Comparison of ENCODE assay signal across 15 cellular contexts in the genomic region with DNA sequence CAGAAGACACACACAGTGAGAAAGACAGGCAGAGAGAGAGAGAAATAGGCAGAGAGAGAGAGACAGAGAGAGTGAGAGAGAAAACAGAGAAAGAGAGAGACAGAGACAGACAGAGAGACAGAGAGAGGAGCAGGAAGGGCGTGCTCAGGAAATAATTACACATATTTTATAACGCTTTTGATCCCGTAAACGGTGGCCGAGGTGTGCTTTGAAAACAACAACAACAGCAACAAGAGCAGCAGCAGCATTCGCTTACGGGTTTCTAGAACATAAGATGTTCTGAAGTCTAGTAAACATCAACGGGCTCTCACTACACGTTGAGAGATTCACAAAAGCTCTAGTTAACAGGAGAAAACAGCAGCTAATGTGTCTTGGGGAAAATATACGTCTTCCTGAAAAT.
A peak's percentile ranks its signal among the peaks of the same experiment; 100 is the strongest.
DNase-seq lines count a peak whose midpoint lies in the region; ATAC-seq and TF ChIP-seq lines count a peak whose summit lies in the region.
"Had no signal": no experiment of that assay in that cellular context is flagged by ENCODE, and none has a peak within 500 bp of the region (broad histone marks: within the 10 kb centered on the region; RNA-seq: fewer than 3 reads in every experiment).

No MANE protein-coding gene starts in this region.

- H3K27me3 Mint-ChIP-seq in CD4-positive, CD25-positive, alpha-beta regulatory T cell: no peaks in the 10 kb centered on the region
- H3K27me3 Mint-ChIP-seq: activated naive CD8-positive, alpha-beta T cell treated with anti-CD3 and anti-CD28 coated beads for 36 hours; IgD-negative memory B cell had no signal

- H3K27ac Mint-ChIP-seq in CD4-positive, CD25-positive, alpha-beta regulatory T cell: no peak overlapping the region
- H3K27ac Mint-ChIP-seq: activated naive CD8-positive, alpha-beta T cell treated with anti-CD3 and anti-CD28 coated beads for 36 hours; IgD-negative memory B cell; nephron progenitor cell; T-helper 1 cell treated with Interleukin-12 subunit alpha and Interleukin-12 subunit beta and Interleukin-4 antibody, amounts not matched to agents 30 μg/mL and 1 μg/mL, for 36 hours had no signal

- peak in 2 of 3 donors; percentile 5 to 54 for DNase-seq in CD4-positive, CD25-positive, alpha-beta regulatory T cell
- DNase-seq in NT2/D1 (ENCODE audit: low read depth, low spot score) (no peak), fibroblast of lung (ENCODE audit: low read depth in 2 of 2) (peak; percentile 2 to 3), psoas muscle (no peak), anterior cingulate cortex (lab: John Stamatoyannopoulos, UW) (no peak), NCI-H2081 treated with DMSO at 0.1 percent for 48 hours (lab: John Stamatoyannopoulos, UW) (no peak)
- DNase-seq: activated naive CD8-positive, alpha-beta T cell treated with anti-CD3 and anti-CD28 coated beads for 36 hours; BE2C; effector memory CD4-positive, alpha-beta T cell; NCI-H2081 had no signal

- TF ChIP-seq CTCF in fibroblast of lung (conservative IDR thresholded peaks at IDR 0.05 in 1 of 2, IDR thresholded peaks at IDR 0.05 in 1 of 2; ENCODE audit: low read depth in 1 of 2, low read length in 2 of 2): no peak
- TF ChIP-seq CTCF in psoas muscle (IDR thresholded peaks at IDR 0.05): no peak

- H3K9ac ChIP-seq in NT2/D1 (ENCODE audit: insufficient read length, low read depth) (peak overlapping the region; percentile 76), fibroblast of lung (ENCODE audit: insufficient read depth, low read length) (no peak overlapping the region)

- 27 to 28% (median 28%) methylated on average over 10 of the region's 10 CpGs for WGBS in psoas muscle, 3 donors

- H3K4me1 ChIP-seq in CD4-positive, CD25-positive, alpha-beta regulatory T cell (ENCODE audit: control insufficient read depth, insufficient read depth, low read length, poor library complexity, severe bottlenecking): peaks cover 5% of the 10 kb centered on the region
- H3K4me1 ChIP-seq in NT2/D1 (ENCODE audit: insufficient read depth, insufficient read length) (no peaks in the 10 kb centered on the region), fibroblast of lung (ENCODE audit: control insufficient read depth, extremely low read depth, insufficient read depth, low read length) (no peaks in the 10 kb centered on the region), psoas muscle (peaks cover 3% of the 10 kb centered on the region)
- H3K4me1 ChIP-seq: BE2C had no signal

- no peaks in the 10 kb centered on the region for H3K36me3 Mint-ChIP-seq in CD4-positive, CD25-positive, alpha-beta regulatory T cell
- H3K36me3 Mint-ChIP-seq: activated naive CD8-positive, alpha-beta T cell treated with anti-CD3 and anti-CD28 coated beads for 36 hours had no signal

- H3K9me3 Mint-ChIP-seq in CD4-positive, CD25-positive, alpha-beta regulatory T cell: no peaks in the 10 kb centered on the region
- H3K9me3 Mint-ChIP-seq: activated naive CD8-positive, alpha-beta T cell treated with anti-CD3 and anti-CD28 coated beads for 36 hours; nephron progenitor cell; T-helper 1 cell treated with Interleukin-12 subunit alpha and Interleukin-12 subunit beta and Interleukin-4 antibody, amounts not matched to agents 30 μg/mL and 1 μg/mL, for 36 hours had no signal

- peak overlapping the region; percentile 77 for H3K4me3 ChIP-seq in CD4-positive, CD25-positive, alpha-beta regulatory T cell (ENCODE audit: low read depth, low read length)
- H3K4me3 ChIP-seq in NT2/D1 (ENCODE audit: insufficient read length, low read depth): peak overlapping the region; percentile 37
- H3K4me3 ChIP-seq in fibroblast of lung (replicated peaks in 1 of 4; ENCODE audit: control extremely low read depth in 1 of 4, insufficient read depth in 1 of 4, low read depth in 3 of 4, low read length in 4 of 4): peak overlapping the region in 3 of 4 experiments; percentile 7 to 40 (median 39)
- H3K4me3 ChIP-seq in psoas muscle: peak overlapping the region; percentile 56

- H3K4me3 Mint-ChIP-seq in CD4-positive, CD25-positive, alpha-beta regulatory T cell: no peak overlapping the region
- H3K4me3 Mint-ChIP-seq: activated naive CD8-positive, alpha-beta T cell treated with anti-CD3 and anti-CD28 coated beads for 36 hours; IgD-negative memory B cell; nephron progenitor cell; T-helper 1 cell treated with Interleukin-12 subunit alpha and Interleukin-12 subunit beta and Interleukin-4 antibody, amounts not matched to agents 30 μg/mL and 1 μg/mL, for 36 hours had no signal

- peak overlapping the region; percentile 43 for H3K27ac ChIP-seq in CD4-positive, CD25-positive, alpha-beta regulatory T cell (ENCODE audit: insufficient read depth, low read length, poor library complexity, severe bottlenecking)
- H3K27ac ChIP-seq in fibroblast of lung (ENCODE audit: insufficient read depth, low read length) (no peak overlapping the region), psoas muscle (no peak overlapping the region)

- peak overlapping the region; percentile 68 for H3K4me2 ChIP-seq in fibroblast of lung (ENCODE audit: extremely low read depth, insufficient read depth, low read length)

- ATAC-seq in CD4-positive, CD25-positive, alpha-beta regulatory T cell (ENCODE audit: low read depth in 2 of 2): no peak
- no peak for ATAC-seq in psoas muscle
- no peak for ATAC-seq in HG03108 (IDR thresholded peaks at IDR 0.05; ENCODE audit: unreplicated experiment)
- ATAC-seq in esophagus mucosa: no peak

- no peaks in the 10 kb centered on the region for H3K79me2 ChIP-seq in fibroblast of lung (ENCODE audit: control insufficient read depth, insufficient read depth, low read length)

- no peaks in the 10 kb centered on the region for H4K20me1 ChIP-seq in fibroblast of lung (ENCODE audit: control insufficient read depth, extremely low read depth, insufficient read depth, low read length)

- peaks cover 0 to 5% (median 0%) of the 10 kb centered on the region in 4 donors for H3K4me1 Mint-ChIP-seq in CD4-positive, CD25-positive, alpha-beta regulatory T cell
- H3K4me1 Mint-ChIP-seq: activated naive CD8-positive, alpha-beta T cell treated with anti-CD3 and anti-CD28 coated beads for 36 hours; nephron progenitor cell had no signal

- no peaks in the 10 kb centered on the region for H3K27me3 ChIP-seq in CD4-positive, CD25-positive, alpha-beta regulatory T cell (ENCODE audit: control insufficient read depth, insufficient read depth, low read length)
- H3K27me3 ChIP-seq in NT2/D1 (ENCODE audit: insufficient read depth, insufficient read length): peaks cover 6% of the 10 kb centered on the region
- no peaks in the 10 kb centered on the region for H3K27me3 ChIP-seq in fibroblast of lung (ENCODE audit: control insufficient read depth, insufficient read depth, low read length)
- H3K27me3 ChIP-seq in psoas muscle (ENCODE audit: insufficient read depth in 3 of 3, low read length in 2 of 3): peaks cover 0 to 20% (median 0%) of the 10 kb centered on the region in 3 donors
- H3K27me3 ChIP-seq: BE2C had no signal

- H3K36me3 ChIP-seq in CD4-positive, CD25-positive, alpha-beta regulatory T cell (ENCODE audit: control insufficient read depth, insufficient read depth, low read length): no peaks in the 10 kb centered on the region
- H3K36me3 ChIP-seq in NT2/D1 (ENCODE audit: insufficient read depth, insufficient read length, low read length): no peaks in the 10 kb centered on the region
- H3K36me3 ChIP-seq in fibroblast of lung (ENCODE audit: control insufficient read depth, insufficient read depth, low read length): no peaks in the 10 kb centered on the region
- no peaks in the 10 kb centered on the region for H3K36me3 ChIP-seq in psoas muscle (ENCODE audit: insufficient read depth in 1 of 2, low read depth in 1 of 2)
- H3K36me3 ChIP-seq: BE2C had no signal

- H2AFZ ChIP-seq in fibroblast of lung (ENCODE audit: low read length): peak overlapping the region; percentile 77

- intact Hi-C loops in psoas muscle (cut with DNase I): loop anchor here in 1 of 2 donors (10.0 kb wide), 1 partner anchor 1577 kb away; no protein-coding TSS in a partner anchor

- no peaks in the 10 kb centered on the region for H3K9me3 ChIP-seq in CD4-positive, CD25-positive, alpha-beta regulatory T cell (ENCODE audit: control insufficient read depth in 2 of 2, low read length in 2 of 2)
- H3K9me3 ChIP-seq in NT2/D1 (ENCODE audit: insufficient read depth, low read length) (no peaks in the 10 kb centered on the region), fibroblast of lung (ENCODE audit: control insufficient read depth, insufficient read depth, low read depth, low read length) (no peaks in the 10 kb centered on the region), psoas muscle (no peaks in the 10 kb centered on the region)
- H3K9me3 ChIP-seq: BE2C had no signal

Comparison
In these comparisons a context has a peak if more than half of its experiments do, and no peak if none do; other contexts are left out.
1. DNase-seq: peak in CD4-positive, CD25-positive, alpha-beta regulatory T cell (2 of 3) and fibroblast of lung (2 of 2); none in NT2/D1 (single experiment), psoas muscle (0 of 2), anterior cingulate cortex (0 of 58) and NCI-H2081 treated with DMSO at 0.1 percent for 48 hours (single experiment).
2. Peak in every context shown above with its lines, with median percentiles within 50 percentile points of each other: H3K4me3 ChIP-seq.